1 cellular context compared by ENCODE assay signal in genomic region chr6:26216015-26216885, GRCh38.
TF ChIP-seq lines count a peak whose summit lies in the region.

No MANE protein-coding gene starts in this region.

TF ChIP-seq in HepG2, 621 proteins besides CTCF, POLR2A, EP300 and RAD21 (continued from another document and continues in another):
- no peak for TF ChIP-seq PCBP2 (optimal IDR thresholded peaks at IDR 0.05; ENCODE audit: low read depth, low read length, poor library complexity, severe bottlenecking)
- peak; percentile 17; the same call in 1 of the 2 replicates for TF ChIP-seq ZNF780A (CRISPR knock-in tag; IDR thresholded peaks at IDR 0.05)
- TF ChIP-seq DMTF1 (CRISPR knock-in tag; IDR thresholded peaks at IDR 0.05), result no peak
- TF ChIP-seq ZBTB4 (CRISPR knock-in tag; IDR thresholded peaks at IDR 0.05; ENCODE audit: borderline replicate concordance), result no peak
- no peak for TF ChIP-seq CEBPZ (IDR thresholded peaks at IDR 0.05; ENCODE audit: low read length)
- no peak; the same call in 1 of the 2 replicates for TF ChIP-seq KLF12 (CRISPR knock-in tag; IDR thresholded peaks at IDR 0.05; ENCODE audit: borderline replicate concordance)
- 0 out of 2 replicates have a peak, but pooled peaks have one; percentile 6 for TF ChIP-seq FOXK2 (IDR thresholded peaks at IDR 0.05)
- TF ChIP-seq HMG20A (CRISPR knock-in tag; IDR thresholded peaks at IDR 0.05; ENCODE audit: borderline replicate concordance), result 0 out of 2 replicates have a peak, but pooled peaks have one; percentile 17
- no peak for TF ChIP-seq HMGA1 (CRISPR knock-in tag; conservative IDR thresholded peaks at IDR 0.05)
- peak; percentile 60; the same call in 1 of the 2 replicates for TF ChIP-seq HMGXB3 (CRISPR knock-in tag; IDR thresholded peaks at IDR 0.05; ENCODE audit: borderline replicate concordance)
- TF ChIP-seq RXRA (CRISPR knock-in tag; IDR thresholded peaks at IDR 0.05), result peak; percentile 34; the same call in 1 of the 2 replicates
- TF ChIP-seq MZF1 (CRISPR knock-in tag; IDR thresholded peaks at IDR 0.05; ENCODE audit: borderline replicate concordance), result no peak
- TF ChIP-seq JUNB (CRISPR knock-in tag; IDR thresholded peaks at IDR 0.05; ENCODE audit: borderline replicate concordance), result peak; percentile 73
- 0 out of 2 replicates have a peak, but pooled peaks have one; percentile 22 for TF ChIP-seq SOX5 (CRISPR knock-in tag; IDR thresholded peaks at IDR 0.05; ENCODE audit: borderline replicate concordance)
- no peak for TF ChIP-seq GLI4 (CRISPR knock-in tag; IDR thresholded peaks at IDR 0.05; ENCODE audit: borderline replicate concordance)
- TF ChIP-seq SNAPC2 (CRISPR knock-in tag; IDR thresholded peaks at IDR 0.05), result no peak
- TF ChIP-seq ZNF530 (CRISPR knock-in tag; IDR thresholded peaks at IDR 0.05; ENCODE audit: low read depth), result no peak; the same call in 1 of the 2 replicates
- peak; percentile 50; the same call in 1 of the 2 replicates for TF ChIP-seq SPEN (CRISPR knock-in tag; IDR thresholded peaks at IDR 0.05; ENCODE audit: low read depth)
- peak; percentile 64 for TF ChIP-seq CBX5 (CRISPR knock-in tag; IDR thresholded peaks at IDR 0.05; ENCODE audit: borderline replicate concordance)
- TF ChIP-seq FOSL1 (CRISPR knock-in tag; IDR thresholded peaks at IDR 0.05; ENCODE audit: borderline replicate concordance), result no peak
- no peak for TF ChIP-seq ZNF143 (CRISPR knock-in tag; IDR thresholded peaks at IDR 0.05)
- TF ChIP-seq CAMTA2 (CRISPR knock-in tag; IDR thresholded peaks at IDR 0.05; ENCODE audit: borderline replicate concordance), result no peak
- TF ChIP-seq FOXM1 (CRISPR knock-in tag; IDR thresholded peaks at IDR 0.05), result peak; percentile 16; the same call in 1 of the 2 replicates
- TF ChIP-seq ZNF597 (CRISPR knock-in tag; IDR thresholded peaks at IDR 0.05), result no peak
- no peak; the same call in 1 of the 2 replicates for TF ChIP-seq ZBTB42 (CRISPR knock-in tag; IDR thresholded peaks at IDR 0.05)
- no peak for TF ChIP-seq ZNF468 (CRISPR knock-in tag; IDR thresholded peaks at IDR 0.05)
- no peak for TF ChIP-seq ZNF326 (CRISPR knock-in tag; IDR thresholded peaks at IDR 0.05; ENCODE audit: borderline replicate concordance)
- no peak for TF ChIP-seq ZNF318 (CRISPR knock-in tag; IDR thresholded peaks at IDR 0.05)
- TF ChIP-seq ZBTB39 (CRISPR knock-in tag; IDR thresholded peaks at IDR 0.05), result no peak
